ENCODE assay signal across 1 cellular context in genomic region chr3:9248232-9249191, GRCh38.
TF ChIP-seq lines count a peak whose summit lies in the region.

No MANE protein-coding gene starts in this region.

TF ChIP-seq in IMR-90, 13 proteins besides CTCF, POLR2A, EP300 and RAD21 (continued from another document):
- TF ChIP-seq, protein P1, sequence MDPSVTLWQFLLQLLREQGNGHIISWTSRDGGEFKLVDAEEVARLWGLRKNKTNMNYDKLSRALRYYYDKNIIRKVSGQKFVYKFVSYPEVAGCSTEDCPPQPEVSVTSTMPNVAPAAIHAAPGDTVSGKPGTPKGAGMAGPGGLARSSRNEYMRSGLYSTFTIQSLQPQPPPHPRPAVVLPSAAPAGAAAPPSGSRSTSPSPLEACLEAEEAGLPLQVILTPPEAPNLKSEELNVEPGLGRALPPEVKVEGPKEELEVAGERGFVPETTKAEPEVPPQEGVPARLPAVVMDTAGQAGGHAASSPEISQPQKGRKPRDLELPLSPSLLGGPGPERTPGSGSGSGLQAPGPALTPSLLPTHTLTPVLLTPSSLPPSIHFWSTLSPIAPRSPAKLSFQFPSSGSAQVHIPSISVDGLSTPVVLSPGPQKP (IDR thresholded peaks at IDR 0.05; ENCODE audit: borderline replicate concordance, low read depth, low read length), result no peak
- TF ChIP-seq, protein P2, sequence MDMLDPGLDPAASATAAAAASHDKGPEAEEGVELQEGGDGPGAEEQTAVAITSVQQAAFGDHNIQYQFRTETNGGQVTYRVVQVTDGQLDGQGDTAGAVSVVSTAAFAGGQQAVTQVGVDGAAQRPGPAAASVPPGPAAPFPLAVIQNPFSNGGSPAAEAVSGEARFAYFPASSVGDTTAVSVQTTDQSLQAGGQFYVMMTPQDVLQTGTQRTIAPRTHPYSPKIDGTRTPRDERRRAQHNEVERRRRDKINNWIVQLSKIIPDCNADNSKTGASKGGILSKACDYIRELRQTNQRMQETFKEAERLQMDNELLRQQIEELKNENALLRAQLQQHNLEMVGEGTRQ (IDR thresholded peaks at IDR 0.05; ENCODE audit: low read depth, low read length), result no peak
